Comparison of ENCODE assay signal across 9 cellular contexts in genomic region chr12:16606117-16606200, GRCh38. TPM values are rescaled to one million over a fixed set of nuclear protein-coding genes. Genes with fewer than 3 reads are reported as not detected.
DNase-seq lines count a peak whose midpoint lies in the region; TF ChIP-seq lines count a peak whose summit lies in the region.
"Had no signal": no experiment of that assay in that cellular context is flagged by ENCODE, and none has a peak within 500 bp of the region (broad histone marks: within the 10 kb centered on the region; RNA-seq: fewer than 3 reads in every experiment).

LMO3 (minus strand) TSS chr12:16606162; CDS start chr12:16600860, 5,302 bp downstream.

- H3K4me1 ChIP-seq in testis, result no peaks in the 10 kb centered on the region

- 0% methylated on average over 2 of the region's 2 CpGs for WGBS in testis, 2 donors

- H3K9me3 ChIP-seq in testis, result no peaks in the 10 kb centered on the region

- TF ChIP-seq POLR2A in testis (IDR thresholded peaks at IDR 0.05), result no peak

- in situ Hi-C loops in KBM-7 (cut with MboI; ENCODE audit: low pct_unique_long_range_greater_than_20kb, low sequenced_read_pairs), result no loop called here

- DNase-seq in LNCaP clone FGC (ENCODE audit: low read depth) (no peak), mesenteric fat pad (ENCODE audit: low spot score) (no peak), testis (no peak), DMS114 treated with DMSO at 0.1 percent for 48 hours (lab: John Stamatoyannopoulos, UW; ENCODE audit: unreplicated experiment) (no peak), KBM-7 (no peak), AG20443 (ENCODE audit: low spot score) (no peak)
- no peak for DNase-seq in activated CD8-positive, alpha-beta memory T cell treated with anti-CD3 and anti-CD28 coated beads for 24 hours
- DNase-seq: stimulated activated CD4-positive, alpha-beta T cell treated with anti-CD3 and anti-CD28 coated beads, Interleukin-1b, Interleukin-23, amount 100 ng/mL, for 48 hours had no signal

- H3K36me3 ChIP-seq in testis (ENCODE audit: low read depth, missing control alignments), result no peaks in the 10 kb centered on the region

- H3K27ac ChIP-seq in cingulate gyrus (ENCODE audit: low read depth, low read length) (peak within 1 kb of the TSS; percentile 91), testis (no peak within 1 kb of the TSS)

- H3K4me3 ChIP-seq in LNCaP clone FGC (ENCODE audit: low read depth, low read length) (peak within 1 kb of the TSS; percentile 29), testis (peak within 1 kb of the TSS; percentile 22 to 50)

- TF ChIP-seq CTCF in LNCaP clone FGC (IDR thresholded peaks at IDR 0.05; ENCODE audit: control insufficient read depth, extremely low read depth, insufficient read depth) (no peak), testis (IDR thresholded peaks at IDR 0.05) (no peak)

- H3K27me3 ChIP-seq in testis, result no peaks in the 10 kb centered on the region

- intact Hi-C loops in testis (cut with DNase I; ENCODE audit: low total_unique reads), result no loop called here

RNA-seq across cellular contexts. Expression of gene LMO3, which starts in this region (rescaled TPM):
- total RNA-seq in mesenteric fat pad (61.2 TPM), testis (1 to 10 TPM; 1.8 to 2.0 TPM)
- polyA plus RNA-seq in testis (ENCODE audit: insufficient read depth, low read depth, low replicate concordance), result 2.3 TPM

Comparison
In these comparisons a context has a peak if more than half of its experiments do, and no peak if none do; other contexts are left out.
1. RNA of gene LMO3 (total RNA-seq): 61.2 TPM in mesenteric fat pad (single experiment); 1.8 to 2.0 TPM in testis; every median in the first group is over 10 times any median in the second.